In genomic region chr20:50633361-50633760, GRCh38 we compare ENCODE assay signal across 22 cellular contexts. TPM values are rescaled to one million over a fixed set of nuclear protein-coding genes. Genes with fewer than 3 reads are reported as not detected.
"Had no signal": no experiment of that assay in that cellular context is flagged by ENCODE, and none has a peak within 500 bp of the region (broad histone marks: within the 10 kb centered on the region; RNA-seq: fewer than 3 reads in every experiment).

No MANE protein-coding gene starts in this region.

- DNase-seq: effector memory CD8-positive, alpha-beta T cell; esophagus squamous epithelium; foreskin fibroblast; kidney; left cardiac atrium; left ventricle myocardium superior; mesendoderm; naive B cell; sigmoid colon; stimulated activated CD4-positive, alpha-beta T cell treated with anti-CD3 and anti-CD28 coated beads, Interleukin-2, amount 100 ng/mL, for 24 hours; stimulated activated CD4-positive, alpha-beta T cell treated with anti-CD3 and anti-CD28 coated beads, Interleukin-4, amount 100 ng/mL, for 4 hours; stimulated activated naive B cell treated with anti-CD40 and anti-IgM and Interleukin-4, amounts not matched to agents 10 μg/mL and 1 μg/mL and 100 μg/mL, for 72 hours; stimulated activated naive CD8-positive, alpha-beta T cell treated with anti-CD3 and anti-CD28 coated beads, Interleukin-15, amount 100 ng/mL, for 72 hours; testis; transverse colon had no signal

- H3K4me3 Mint-ChIP-seq: dendritic cell treated with granulocyte-macrophage colony-stimulating factor and Interleukin-4, amounts not matched to agents 40 ng/mL and 50 ng/mL, for 4 days; effector memory CD8-positive, alpha-beta T cell; nephron; stimulated activated naive B cell treated with anti-CD40 and anti-IgM and Interleukin-4, amounts not matched to agents 10 μg/mL and 1 μg/mL and 100 μg/mL, for 72 hours; stimulated activated naive CD8-positive, alpha-beta T cell treated with anti-CD3 and anti-CD28 coated beads, Interleukin-15, amount 100 ng/mL, for 72 hours had no signal

- H3K9me3 ChIP-seq: esophagus squamous epithelium, gastroesophageal sphincter, sigmoid colon, testis, transverse colon had no signal

- H3K36me3 ChIP-seq: esophagus squamous epithelium, gastroesophageal sphincter, sigmoid colon, transverse colon had no signal

- H3K27ac ChIP-seq: esophagus squamous epithelium, gastroesophageal sphincter, sigmoid colon, skin epidermis, testis, transverse colon had no signal

- H3K27ac Mint-ChIP-seq: dendritic cell treated with granulocyte-macrophage colony-stimulating factor and Interleukin-4, amounts not matched to agents 40 ng/mL and 50 ng/mL, for 4 days; nephron; stimulated activated naive B cell treated with anti-CD40 and anti-IgM and Interleukin-4, amounts not matched to agents 10 μg/mL and 1 μg/mL and 100 μg/mL, for 72 hours; stimulated activated naive CD8-positive, alpha-beta T cell treated with anti-CD3 and anti-CD28 coated beads, Interleukin-15, amount 100 ng/mL, for 72 hours had no signal

- ATAC-seq: effector memory CD8-positive, alpha-beta T cell; gastroesophageal sphincter; left cardiac atrium; left ventricle myocardium superior; stimulated activated naive B cell treated with anti-CD40 and anti-IgM and Interleukin-4, amounts not matched to agents 10 μg/mL and 1 μg/mL and 100 μg/mL, for 72 hours; stimulated activated naive CD8-positive, alpha-beta T cell treated with anti-CD3 and anti-CD28 coated beads, Interleukin-15, amount 100 ng/mL, for 72 hours had no signal

- H3K4me3 ChIP-seq: esophagus squamous epithelium, gastroesophageal sphincter, lung, sigmoid colon, skin epidermis, testis, transverse colon had no signal

- H3K4me1 Mint-ChIP-seq: stimulated activated naive CD8-positive, alpha-beta T cell treated with anti-CD3 and anti-CD28 coated beads, Interleukin-15, amount 100 ng/mL, for 72 hours had no signal

- H3K27me3 ChIP-seq: esophagus squamous epithelium, gastroesophageal sphincter, sigmoid colon, testis, transverse colon had no signal

- H3K9me3 Mint-ChIP-seq: dendritic cell treated with granulocyte-macrophage colony-stimulating factor and Interleukin-4, amounts not matched to agents 40 ng/mL and 50 ng/mL, for 4 days; effector memory CD8-positive, alpha-beta T cell; naive B cell; nephron; stimulated activated naive B cell treated with anti-CD40 and anti-IgM and Interleukin-4, amounts not matched to agents 10 μg/mL and 1 μg/mL and 100 μg/mL, for 72 hours; stimulated activated naive CD8-positive, alpha-beta T cell treated with anti-CD3 and anti-CD28 coated beads, Interleukin-15, amount 100 ng/mL, for 72 hours had no signal

- H3K36me3 Mint-ChIP-seq: naive B cell; stimulated activated naive B cell treated with anti-CD40 and anti-IgM and Interleukin-4, amounts not matched to agents 10 μg/mL and 1 μg/mL and 100 μg/mL, for 72 hours had no signal

- FAIRE-seq: colon, kidney had no signal

RNA-seq across cellular contexts. Expression of gene RIPOR3, which starts 58.0 kb away (rescaled TPM):
- total RNA-seq: pulmonary artery endothelial cell had no signal
